In the genomic region with DNA sequence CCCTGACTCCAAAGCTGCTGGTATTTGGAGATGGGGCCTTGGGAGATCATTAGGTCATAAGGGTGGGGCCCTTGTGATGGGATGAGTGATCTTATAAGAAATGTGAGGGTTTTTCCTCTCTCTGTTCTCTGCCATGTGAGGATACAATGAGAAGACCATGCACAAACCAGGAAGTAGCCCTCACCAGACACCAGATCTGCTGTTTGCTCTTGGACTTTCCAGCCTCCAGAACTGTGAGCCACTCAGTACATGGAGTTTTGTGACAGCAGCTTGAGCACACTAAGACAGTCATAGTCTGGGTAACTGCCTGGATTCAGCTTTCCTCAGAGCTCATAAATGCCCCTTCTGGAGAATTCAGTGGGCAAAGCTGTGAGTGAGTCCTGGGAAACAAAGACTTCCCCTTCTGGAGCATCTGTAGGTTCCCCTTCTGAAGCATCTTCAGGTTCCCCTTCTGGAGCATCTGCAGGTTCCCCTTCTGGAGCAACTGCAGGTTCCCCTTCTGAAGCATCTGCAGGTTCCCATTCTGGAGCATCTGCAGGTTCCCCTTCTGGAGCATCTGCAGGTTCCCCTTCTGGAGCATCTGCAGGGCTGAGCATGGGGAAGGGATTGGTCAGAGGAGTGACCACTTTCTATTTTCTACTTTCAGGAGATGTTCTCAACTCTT, we compare ENCODE assay signal across 23 cellular contexts.
"Had no signal": no experiment of that assay in that cellular context is flagged by ENCODE, and none has a peak within 500 bp of the region (broad histone marks: within the 10 kb centered on the region; RNA-seq: fewer than 3 reads in every experiment).

No MANE protein-coding gene starts in this region.

- H3K36me3 Mint-ChIP-seq: brain; naive B cell; stimulated activated memory B cell treated with anti-CD40 and anti-IgM and Interleukin-4, amounts not matched to agents 10 μg/mL and 1 μg/mL and 100 μg/mL, for 72 hours; type B pancreatic cell had no signal

- H3K27me3 Mint-ChIP-seq: stimulated activated memory B cell treated with anti-CD40 and anti-IgM and Interleukin-4, amounts not matched to agents 10 μg/mL and 1 μg/mL and 100 μg/mL, for 72 hours had no signal

- H3K9me3 ChIP-seq: thoracic aorta had no signal

- ATAC-seq: activated CD4-positive, CD25-positive, alpha-beta regulatory T cell treated with anti-CD3 and anti-CD28 coated beads, Interleukin-2, amount 50 U/mL, for 24 hours; activated CD8-positive, alpha-beta T cell treated with anti-CD3 and anti-CD28 coated beads, Interleukin-2, amount 10 ng/mL, durations not matched to agents 7 days and 5 days; foreskin keratinocyte; left lobe of liver; sciatic nerve; stimulated activated memory B cell treated with anti-CD40 and anti-IgM and Interleukin-4, amounts not matched to agents 10 μg/mL and 1 μg/mL and 100 μg/mL, for 72 hours had no signal

- H3K4me1 ChIP-seq: foreskin keratinocyte had no signal

- H3K27ac ChIP-seq: foreskin keratinocyte, thoracic aorta, VCaP had no signal

- H3K4me3 ChIP-seq: lung, thoracic aorta had no signal

- H3K4me3 Mint-ChIP-seq: activated CD8-positive, alpha-beta T cell treated with anti-CD3 and anti-CD28 coated beads, Interleukin-2, amount 10 ng/mL, durations not matched to agents 7 days and 5 days; activated naive CD4-positive, alpha-beta T cell treated with anti-CD3 and anti-CD28 coated beads, Interleukin-2, amount 50 U/mL, for 24 hours; activated T-helper 1 cell treated with anti-CD3 and anti-CD28 coated beads, Interleukin-12 subunit alpha, Interleukin-12 subunit beta, Interleukin-2, Interleukin-4 antibody, amounts not matched to agents 30 ng/mL and 10 ng/mL and 1 ng/mL, durations not matched to agents 14 hours and 24 hours and 36 hours; brain; naive B cell; neural crest cell; stimulated activated memory B cell treated with anti-CD40 and anti-IgM and Interleukin-4, amounts not matched to agents 10 μg/mL and 1 μg/mL and 100 μg/mL, for 72 hours; type B pancreatic cell had no signal

- H3K9me3 Mint-ChIP-seq: activated naive CD4-positive, alpha-beta T cell treated with anti-CD3 and anti-CD28 coated beads, Interleukin-2, amount 50 U/mL, for 24 hours; activated T-helper 1 cell treated with anti-CD3 and anti-CD28 coated beads, Interleukin-12 subunit alpha, Interleukin-12 subunit beta, Interleukin-2, Interleukin-4 antibody, amounts not matched to agents 30 ng/mL and 10 ng/mL and 1 ng/mL, durations not matched to agents 14 hours and 24 hours and 36 hours; neural crest cell; stimulated activated memory B cell treated with anti-CD40 and anti-IgM and Interleukin-4, amounts not matched to agents 10 μg/mL and 1 μg/mL and 100 μg/mL, for 72 hours had no signal

- H3K36me3 ChIP-seq: thoracic aorta had no signal

- H3K27me3 ChIP-seq: foreskin keratinocyte had no signal

- H3K27ac Mint-ChIP-seq: activated CD8-positive, alpha-beta T cell treated with anti-CD3 and anti-CD28 coated beads, Interleukin-2, amount 10 ng/mL, durations not matched to agents 7 days and 5 days; activated naive CD4-positive, alpha-beta T cell treated with anti-CD3 and anti-CD28 coated beads, Interleukin-2, amount 50 U/mL, for 24 hours; activated T-helper 1 cell treated with anti-CD3 and anti-CD28 coated beads, Interleukin-12 subunit alpha, Interleukin-12 subunit beta, Interleukin-2, Interleukin-4 antibody, amounts not matched to agents 30 ng/mL and 10 ng/mL and 1 ng/mL, durations not matched to agents 14 hours and 24 hours and 36 hours; brain; stimulated activated memory B cell treated with anti-CD40 and anti-IgM and Interleukin-4, amounts not matched to agents 10 μg/mL and 1 μg/mL and 100 μg/mL, for 72 hours; type B pancreatic cell had no signal

- H3K4me1 Mint-ChIP-seq: activated naive CD4-positive, alpha-beta T cell treated with anti-CD3 and anti-CD28 coated beads, Interleukin-2, amount 50 U/mL, for 24 hours; brain; neural crest cell; stimulated activated memory B cell treated with anti-CD40 and anti-IgM and Interleukin-4, amounts not matched to agents 10 μg/mL and 1 μg/mL and 100 μg/mL, for 72 hours had no signal

- DNase-seq: activated CD4-positive, alpha-beta T cell treated with anti-CD3 and anti-CD28 coated beads, Interleukin-2, amount 50 U/mL, for 1 hour; activated CD8-positive, alpha-beta T cell treated with anti-CD3 and anti-CD28 coated beads, Interleukin-2, amount 10 ng/mL, durations not matched to agents 7 days and 5 days; activated gamma-delta T cell; aorta; effector CD4-positive, alpha-beta T cell; kidney; naive B cell; posterior cingulate gyrus; small intestine; stimulated activated CD4-positive, alpha-beta T cell treated with anti-CD3 and anti-CD28 coated beads, Interleukin-2, amount 100 ng/mL, for 24 hours had no signal
